8 cellular contexts compared by ENCODE assay signal in the genomic region with DNA sequence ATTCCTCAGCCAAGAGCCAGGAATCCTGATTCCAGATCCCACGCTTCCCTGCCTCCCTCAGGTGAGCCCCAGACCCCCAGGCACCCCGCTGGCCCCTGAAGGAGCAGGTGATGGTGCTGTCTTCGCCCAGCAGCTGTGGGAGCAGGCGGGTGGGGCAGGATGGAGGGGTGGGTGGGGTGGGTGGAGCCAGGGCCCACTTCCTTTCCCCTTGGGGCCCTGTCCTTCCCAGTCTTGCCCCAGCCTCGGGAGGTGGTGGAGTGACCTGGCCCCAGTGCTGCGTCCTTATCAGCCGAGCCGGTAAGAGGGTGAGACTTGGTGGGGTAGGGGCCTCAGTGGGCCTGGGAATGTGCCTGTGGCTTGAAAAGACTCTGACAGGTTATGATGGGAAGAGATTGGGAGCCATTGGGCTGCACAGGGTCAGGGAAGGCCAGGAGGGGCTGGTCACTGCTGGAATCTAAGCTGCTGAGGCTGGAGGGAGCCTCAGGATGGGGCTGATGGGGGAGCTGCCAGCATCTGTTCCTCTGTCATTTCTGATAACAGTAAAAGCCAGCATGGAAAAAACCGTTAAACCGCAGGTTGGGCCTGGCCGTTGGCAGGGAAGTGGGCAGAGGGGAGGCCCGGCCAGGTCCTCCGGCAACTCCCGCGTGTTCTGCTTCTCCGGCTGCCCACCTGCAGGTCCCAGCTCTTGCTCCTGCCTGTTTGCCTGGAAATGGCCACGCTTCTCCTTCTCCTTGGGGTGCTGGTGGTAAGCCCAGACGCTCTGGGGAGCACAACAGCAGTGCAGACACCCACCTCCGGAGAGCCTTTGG. TPM values are rescaled to one million over a fixed set of nuclear protein-coding genes. Genes with fewer than 3 reads are reported as not detected.
DNase-seq lines count a peak whose midpoint lies in the region.

A gene with protein sequence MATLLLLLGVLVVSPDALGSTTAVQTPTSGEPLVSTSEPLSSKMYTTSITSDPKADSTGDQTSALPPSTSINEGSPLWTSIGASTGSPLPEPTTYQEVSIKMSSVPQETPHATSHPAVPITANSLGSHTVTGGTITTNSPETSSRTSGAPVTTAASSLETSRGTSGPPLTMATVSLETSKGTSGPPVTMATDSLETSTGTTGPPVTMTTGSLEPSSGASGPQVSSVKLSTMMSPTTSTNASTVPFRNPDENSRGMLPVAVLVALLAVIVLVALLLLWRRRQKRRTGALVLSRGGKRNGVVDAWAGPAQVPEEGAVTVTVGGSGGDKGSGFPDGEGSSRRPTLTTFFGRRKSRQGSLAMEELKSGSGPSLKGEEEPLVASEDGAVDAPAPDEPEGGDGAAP (plus strand): TSS at position 228 of the 809 bp plus-strand sequence. CDS start 482 bp downstream, at position 710.

- no peak within 1 kb of the TSS for H4K8ac ChIP-seq in mesendoderm (ENCODE audit: low read depth, low read length)

- peaks cover 3% of the 10 kb centered on the region for H3K4me1 ChIP-seq in mesendoderm (ENCODE audit: control insufficient read depth, low read depth, low read length)

- in situ Hi-C loops in KBM-7 (cut with MboI; ENCODE audit: low pct_unique_long_range_greater_than_20kb, low sequenced_read_pairs): no loop called here

- no peak within 1 kb of the TSS for H2BK15ac ChIP-seq in mesendoderm (replicated peaks; ENCODE audit: low read depth)

- H3K23ac ChIP-seq in mesendoderm (ENCODE audit: low read length): no peak within 1 kb of the TSS

- no CpG with 5 or more reads among the region's 19 CpGs for WGBS in mesendoderm (ENCODE audit: extremely low coverage, insufficient coverage, low lambda C conversion rate)

- CTCF ChIA-PET in activated CD8-positive, alpha-beta memory T cell treated with anti-CD3 and anti-CD28 coated beads for 36 hours (lab: Charles Lee): interaction anchor here (1.6 to 2.0 kb wide), 2 partner anchors 16 to 50 kb away, joined by 5 to 6 read pairs; a partner anchor contains a TSS

- intact Hi-C loops in posterior vena cava (cut with DNase I): no loop called here

- no peak within 1 kb of the TSS for H2BK120ac ChIP-seq in mesendoderm (ENCODE audit: low read depth, low read length)

- no peak within 1 kb of the TSS for H3K4ac ChIP-seq in mesendoderm (ENCODE audit: low read depth, low read length)

- H2BK5ac ChIP-seq in mesendoderm (ENCODE audit: low read length): no peak within 1 kb of the TSS

- no peak within 1 kb of the TSS for H3K9ac ChIP-seq in mesendoderm (ENCODE audit: low read length)

- H2AK5ac ChIP-seq in mesendoderm (ENCODE audit: low read length): no peak within 1 kb of the TSS

- H3K27me3 ChIP-seq in mesendoderm (ENCODE audit: insufficient read depth, low read length, poor library complexity): no peaks in the 10 kb centered on the region

- H3K4me3 ChIP-seq in mesendoderm (ENCODE audit: low read length): no peak within 1 kb of the TSS

- no peak within 1 kb of the TSS for H3K27ac ChIP-seq in mesendoderm (ENCODE audit: low read depth, low read length)

- no peaks in the 10 kb centered on the region for H3K79me2 ChIP-seq in mesendoderm (ENCODE audit: control insufficient read depth, insufficient read depth, low read length)

- no peak within 1 kb of the TSS for H3K4me2 ChIP-seq in mesendoderm (ENCODE audit: low read length)

- H3K18ac ChIP-seq in mesendoderm (ENCODE audit: low read length): no peak within 1 kb of the TSS

- peak; percentile 97 for DNase-seq in CMK (ENCODE audit: low read depth)
- peak; percentile 98 for DNase-seq in KBM-7
- no peak for DNase-seq in mesendoderm
- DNase-seq in HPDE6-E6E7 (ENCODE audit: extremely low spot score): no peak
- DNase-seq in posterior vena cava (ENCODE audit: low spot score): no peak
- no peak for DNase-seq in NCI-H510A (lab: John Stamatoyannopoulos, UW)
- no peak for DNase-seq in NCI-H446 (lab: John Stamatoyannopoulos, UW)

- H3K56ac ChIP-seq in mesendoderm (ENCODE audit: low read length): peak within 1 kb of the TSS; percentile 37

- H3K79me1 ChIP-seq in mesendoderm (ENCODE audit: low read length): no peaks in the 10 kb centered on the region

- POLR2A ChIA-PET in activated CD8-positive, alpha-beta memory T cell treated with anti-CD3 and anti-CD28 coated beads for 36 hours (lab: Charles Lee): interaction anchor here (0.5 to 1.2 kb wide), 6 partner anchors 14 to 468 kb away, joined by 3 to 4 read pairs (median 4); a partner anchor contains a TSS

- H3K36me3 ChIP-seq in mesendoderm (ENCODE audit: control insufficient read depth, insufficient read depth, low read length): no peaks in the 10 kb centered on the region

- no peak within 1 kb of the TSS for H4K5ac ChIP-seq in mesendoderm (ENCODE audit: low read length)

RNA-seq across cellular contexts. Expression of the gene that starts here (rescaled TPM):
- 100 to 1,000 TPM; 145 to 150 TPM for total RNA-seq in activated CD8-positive, alpha-beta memory T cell treated with anti-CD3 and anti-CD28 coated beads for 36 hours
- 1.1 TPM for polyA plus RNA-seq in mesendoderm (2013, experiment 1 of 2)
- polyA plus RNA-seq in mesendoderm (2013, experiment 2 of 2): 0.87 TPM
- total RNA-seq in posterior vena cava: 1 to 10 TPM; 2.2 to 3.7 TPM

Comparison
In these comparisons a context has a peak if more than half of its experiments do, and no peak if none do; other contexts are left out.
1. RNA of the gene that starts here (total RNA-seq): 145 to 150 TPM in activated CD8-positive, alpha-beta memory T cell treated with anti-CD3 and anti-CD28 coated beads for 36 hours; 2.2 to 3.7 TPM in posterior vena cava; every median in the first group is over 10 times any median in the second.
2. DNase-seq: peak in CMK (single experiment) and KBM-7 (single experiment); none in mesendoderm (single experiment), HPDE6-E6E7 (single experiment), posterior vena cava (single experiment), NCI-H510A (single experiment) and NCI-H446 (0 of 2).